Comparison of ENCODE assay signal across 13 cellular contexts in genomic region chr2:239379641-239380170, GRCh38. TPM values are rescaled to one million over a fixed set of nuclear protein-coding genes. Genes with fewer than 3 reads are reported as not detected.
DNase-seq lines count a peak whose midpoint lies in the region; TF ChIP-seq lines count a peak whose summit lies in the region.
"Had no signal": no experiment of that assay in that cellular context is flagged by ENCODE, and none has a peak within 500 bp of the region (broad histone marks: within the 10 kb centered on the region; RNA-seq: fewer than 3 reads in every experiment).

No MANE protein-coding gene starts in this region.

- WGBS in endodermal cell (ENCODE audit: insufficient coverage in 1 of 2, insufficient read length in 1 of 2), 2 experiments, result 94% methylated on average over 10 to 19 of the region's 19 CpGs

- TF ChIP-seq CTCF in endodermal cell (conservative IDR thresholded peaks at IDR 0.05) (peak; percentile 56), neutrophil (IDR thresholded peaks at IDR 0.05) (no peak), progenitor cell of endocrine pancreas (IDR thresholded peaks at IDR 0.05; ENCODE audit: unreplicated experiment) (no peak)

- H3K9me3 ChIP-seq in endodermal cell (ENCODE audit: control insufficient read depth, low read length), result no peaks in the 10 kb centered on the region
- H3K9me3 ChIP-seq in neutrophil, result no peaks in the 10 kb centered on the region

- CTCF ChIA-PET in activated CD4-positive, alpha-beta T cell treated with anti-CD3 and anti-CD28 coated beads, Interleukin-2, amount 10 ng/mL, durations not matched to agents 7 days and 5 days (lab: Charles Lee), result interaction anchor here (2.0 to 3.2 kb wide), 2 partner anchors 9 to 100 kb away, joined by 4 to 19 read pairs; no protein-coding TSS in a partner anchor

- TF ChIP-seq RAD21 in Ishikawa (IDR thresholded peaks at IDR 0.05; ENCODE audit: low read depth), result peak; percentile 27; the same call in 1 of the 2 replicates

- H3K9me3 Mint-ChIP-seq in activated CD4-positive, alpha-beta T cell treated with anti-CD3 and anti-CD28 coated beads, Interleukin-2, amount 10 ng/mL, durations not matched to agents 7 days and 5 days, result no peaks in the 10 kb centered on the region
- no peaks in the 10 kb centered on the region for H3K9me3 Mint-ChIP-seq in endodermal cell
- no peaks in the 10 kb centered on the region for H3K9me3 Mint-ChIP-seq in progenitor cell of endocrine pancreas (ENCODE audit: low read depth)
- H3K9me3 Mint-ChIP-seq: type B pancreatic cell had no signal

- no peaks in the 10 kb centered on the region for H3K36me3 ChIP-seq in endodermal cell (ENCODE audit: control insufficient read depth, insufficient read depth, low read length)
- peaks cover 17% of the 10 kb centered on the region for H3K36me3 ChIP-seq in neutrophil

- H3K4me1 Mint-ChIP-seq in activated CD4-positive, alpha-beta T cell treated with anti-CD3 and anti-CD28 coated beads, Interleukin-2, amount 10 ng/mL, durations not matched to agents 7 days and 5 days, result peaks cover 40% of the 10 kb centered on the region
- H3K4me1 Mint-ChIP-seq in endodermal cell (peaks cover 9% of the 10 kb centered on the region), progenitor cell of endocrine pancreas (ENCODE audit: low read depth) (no peaks in the 10 kb centered on the region)

- no peak overlapping the region for H3K9ac ChIP-seq in endodermal cell (ENCODE audit: extremely low read depth, low read length, poor library complexity, severe bottlenecking)

- peaks cover 6% of the 10 kb centered on the region for H3K36me3 Mint-ChIP-seq in activated CD4-positive, alpha-beta T cell treated with anti-CD3 and anti-CD28 coated beads, Interleukin-2, amount 10 ng/mL, durations not matched to agents 7 days and 5 days (ENCODE audit: low read depth)
- peaks cover 4% of the 10 kb centered on the region for H3K36me3 Mint-ChIP-seq in endodermal cell (ENCODE audit: low read depth)
- H3K36me3 Mint-ChIP-seq in progenitor cell of endocrine pancreas (ENCODE audit: insufficient read depth), result peaks cover 2% of the 10 kb centered on the region

- no peaks in the 10 kb centered on the region for H3K4me1 ChIP-seq in endodermal cell (ENCODE audit: control insufficient read depth, insufficient read depth, low read length)
- peaks cover 31 to 37% of the 10 kb centered on the region in 2 experiments for H3K4me1 ChIP-seq in neutrophil (ENCODE audit: control insufficient read depth in 1 of 2, insufficient read depth in 1 of 2, low read depth in 1 of 2, low read length in 1 of 2)

- H3K27me3 Mint-ChIP-seq in activated CD4-positive, alpha-beta T cell treated with anti-CD3 and anti-CD28 coated beads, Interleukin-2, amount 10 ng/mL, durations not matched to agents 7 days and 5 days, result no peaks in the 10 kb centered on the region
- no peaks in the 10 kb centered on the region for H3K27me3 Mint-ChIP-seq in endodermal cell (ENCODE audit: insufficient read depth)
- no peaks in the 10 kb centered on the region for H3K27me3 Mint-ChIP-seq in progenitor cell of endocrine pancreas
- H3K27me3 Mint-ChIP-seq: type B pancreatic cell had no signal

- no peak for DNase-seq in activated CD4-positive, alpha-beta T cell treated with anti-CD3 and anti-CD28 coated beads, Interleukin-2, amount 10 ng/mL, durations not matched to agents 7 days and 5 days
- no peak for DNase-seq in activated CD4-positive, alpha-beta T cell treated with anti-CD3 and anti-CD28 coated beads, Interleukin-2, amount 50 U/mL, for 48 hours
- DNase-seq in endodermal cell (no peak), progenitor cell of endocrine pancreas (ENCODE audit: low spot score, unreplicated experiment) (no peak), nucleus accumbens (lab: John Stamatoyannopoulos, UW) (no peak), NCI-H1436 (lab: John Stamatoyannopoulos, UW) (no peak)
- DNase-seq: left ventricle myocardium superior, NCI-H1930, NCI-H526 had no signal

- no peak overlapping the region for H3K4me3 ChIP-seq in endodermal cell (ENCODE audit: low read length)
- H3K4me3 ChIP-seq in neutrophil (ENCODE audit: low read depth in 1 of 2, low read length in 1 of 2), result no peak overlapping the region

- no peaks in the 10 kb centered on the region for H3K27me3 ChIP-seq in endodermal cell (ENCODE audit: control insufficient read depth, insufficient read depth, low read length, poor library complexity, severe bottlenecking)
- H3K27me3 ChIP-seq in neutrophil, result no peaks in the 10 kb centered on the region

- H3K27ac ChIP-seq in endodermal cell (ENCODE audit: low read depth, low read length), result no peak overlapping the region
- H3K27ac ChIP-seq in neutrophil, result peak overlapping the region; percentile 59
- H3K27ac ChIP-seq: RWPE1 had no signal

- TF ChIP-seq EP300 in Ishikawa (IDR thresholded peaks at IDR 0.05; ENCODE audit: borderline replicate concordance), result no peak

- POLR2A ChIA-PET in activated CD4-positive, alpha-beta T cell treated with anti-CD3 and anti-CD28 coated beads, Interleukin-2, amount 10 ng/mL, durations not matched to agents 7 days and 5 days (lab: Charles Lee), result no interaction called here

- H3K27ac Mint-ChIP-seq in activated CD4-positive, alpha-beta T cell treated with anti-CD3 and anti-CD28 coated beads, Interleukin-2, amount 10 ng/mL, durations not matched to agents 7 days and 5 days, result peak overlapping the region; percentile 60
- H3K27ac Mint-ChIP-seq in endodermal cell (peak overlapping the region; percentile 11), progenitor cell of endocrine pancreas (no peak overlapping the region)
- H3K27ac Mint-ChIP-seq: type B pancreatic cell had no signal

- no peak overlapping the region for H3K4me3 Mint-ChIP-seq in activated CD4-positive, alpha-beta T cell treated with anti-CD3 and anti-CD28 coated beads, Interleukin-2, amount 10 ng/mL, durations not matched to agents 7 days and 5 days
- H3K4me3 Mint-ChIP-seq in endodermal cell (no peak overlapping the region), progenitor cell of endocrine pancreas (ENCODE audit: low read depth) (no peak overlapping the region)
- H3K4me3 Mint-ChIP-seq: type B pancreatic cell had no signal

TF ChIP-seq in Ishikawa, 13 proteins besides CTCF, POLR2A, EP300 and RAD21:
- TF ChIP-seq NFIC (IDR thresholded peaks at IDR 0.05) (no peak), TAF1 (IDR thresholded peaks at IDR 0.05; ENCODE audit: low read depth) (no peak)

RNA-seq across cellular contexts. Expression of gene HDAC4, which starts 21.1 kb away (rescaled TPM):
- 10 to 100 TPM; 57.1 to 68.4 TPM for total RNA-seq in activated CD4-positive, alpha-beta T cell treated with anti-CD3 and anti-CD28 coated beads, Interleukin-2, amount 10 ng/mL, durations not matched to agents 7 days and 5 days
- total RNA-seq in endodermal cell, result 10 to 100 TPM; 45.7 to 51.2 TPM
- 11.1 TPM for polyA plus RNA-seq in endodermal cell (2013, experiment 1 of 2)
- 13.9 TPM for polyA plus RNA-seq in endodermal cell (2013, experiment 2 of 2)
- 38.4 and 46.2 TPM in 2 replicates for total RNA-seq in progenitor cell of endocrine pancreas
